In genomic region chr14:104802913-104803184, GRCh38 we compare ENCODE assay signal across 16 cellular contexts. TPM values are rescaled to one million over a fixed set of nuclear protein-coding genes. Genes with fewer than 3 reads are reported as not detected.
DNase-seq lines count a peak whose midpoint lies in the region; ATAC-seq and TF ChIP-seq lines count a peak whose summit lies in the region.
"Had no signal": no experiment of that assay in that cellular context is flagged by ENCODE, and none has a peak within 500 bp of the region (broad histone marks: within the 10 kb centered on the region; RNA-seq: fewer than 3 reads in every experiment).

No MANE protein-coding gene starts in this region.

- peaks cover 9 to 49% (median 31%) of the 10 kb centered on the region in 4 donors for H3K4me1 Mint-ChIP-seq in CD4-positive, alpha-beta memory T cell
- H3K4me1 Mint-ChIP-seq in activated CD4-positive, alpha-beta memory T cell treated with anti-CD3 and anti-CD28 coated beads for 36 hours (ENCODE audit: low read depth): peaks cover 21% of the 10 kb centered on the region
- H3K4me1 Mint-ChIP-seq in naive thymus-derived CD8-positive, alpha-beta T cell: peaks cover 13 to 47% (median 34%) of the 10 kb centered on the region in 4 donors
- H3K4me1 Mint-ChIP-seq in glutamatergic neuron (ENCODE audit: low read depth, unreplicated experiment): peaks cover 25% of the 10 kb centered on the region

- intact Hi-C loops in CD4-positive, alpha-beta memory T cell (cut with micrococcal nuclease): no loop called here
- intact Hi-C loops in activated CD4-positive, alpha-beta memory T cell treated with anti-CD3 and anti-CD28 coated beads for 36 hours (cut with micrococcal nuclease): no loop called here
- intact Hi-C loops in Right ventricle myocardium superior (cut with DNase I): no loop called here

- peak overlapping the region in 7 of 8 donors; percentile 40 to 76 (median 59) for H3K4me3 Mint-ChIP-seq in CD4-positive, alpha-beta memory T cell
- H3K4me3 Mint-ChIP-seq in activated CD4-positive, alpha-beta memory T cell treated with anti-CD3 and anti-CD28 coated beads for 36 hours: peak overlapping the region; percentile 53
- H3K4me3 Mint-ChIP-seq in naive thymus-derived CD8-positive, alpha-beta T cell: peak overlapping the region in 7 of 10 donors; percentile 49 to 87 (median 58)
- no peak overlapping the region for H3K4me3 Mint-ChIP-seq in glutamatergic neuron (ENCODE audit: unreplicated experiment)

- no peaks in the 10 kb centered on the region for H3K27me3 ChIP-seq in CD4-positive, alpha-beta memory T cell (ENCODE audit: insufficient read depth, low read length)
- H3K27me3 ChIP-seq: body of pancreas had no signal

- no peaks in the 10 kb centered on the region for H3K27me3 Mint-ChIP-seq in CD4-positive, alpha-beta memory T cell
- no peaks in the 10 kb centered on the region for H3K27me3 Mint-ChIP-seq in activated CD4-positive, alpha-beta memory T cell treated with anti-CD3 and anti-CD28 coated beads for 36 hours
- no peaks in the 10 kb centered on the region for H3K27me3 Mint-ChIP-seq in naive thymus-derived CD8-positive, alpha-beta T cell
- H3K27me3 Mint-ChIP-seq in glutamatergic neuron (ENCODE audit: unreplicated experiment): peaks cover 14% of the 10 kb centered on the region

- peak; percentile 38 for DNase-seq in NCI-H2171 treated with DMSO at 0.1 percent for 48 hours (lab: John Stamatoyannopoulos, UW)
- DNase-seq in NCI-H2171 (lab: John Stamatoyannopoulos, UW): no peak
- DNase-seq in CD4-positive, alpha-beta memory T cell: no peak
- DNase-seq in activated CD4-positive, alpha-beta memory T cell treated with anti-CD3 and anti-CD28 coated beads for 36 hours: no peak
- DNase-seq in naive thymus-derived CD8-positive, alpha-beta T cell: no peak
- no peak for DNase-seq in Right ventricle myocardium superior
- no peak for DNase-seq in left lobe of liver (ENCODE audit: low spot score)
- DNase-seq in glutamatergic neuron: no peak
- DNase-seq: dermis blood vessel endothelial cell, head of caudate nucleus, NCI-H1436, NCI-H446 treated with DMSO at 0.1 percent for 48 hours had no signal

- H3K36me3 Mint-ChIP-seq in CD4-positive, alpha-beta memory T cell: peaks cover 0 to 2% of the 10 kb centered on the region in 2 donors
- no peaks in the 10 kb centered on the region for H3K36me3 Mint-ChIP-seq in activated CD4-positive, alpha-beta memory T cell treated with anti-CD3 and anti-CD28 coated beads for 36 hours
- no peaks in the 10 kb centered on the region for H3K36me3 Mint-ChIP-seq in naive thymus-derived CD8-positive, alpha-beta T cell
- no peaks in the 10 kb centered on the region for H3K36me3 Mint-ChIP-seq in glutamatergic neuron (ENCODE audit: unreplicated experiment)

- POLR2A ChIA-PET in CD4-positive, alpha-beta memory T cell (lab: Charles Lee; ENCODE audit: partially characterized antibody): no interaction called here
- POLR2A ChIA-PET in activated CD4-positive, alpha-beta memory T cell treated with anti-CD3 and anti-CD28 coated beads for 36 hours (lab: Charles Lee): no interaction called here
- POLR2A ChIA-PET in naive thymus-derived CD8-positive, alpha-beta T cell (lab: Charles Lee): interaction anchor here (0.8 to 1.3 kb wide), 2 partner anchors 8 to 50 kb away, joined by 3 read pairs; partner anchors contain the start of gene SIVA1

- peak overlapping the region in 1 of 7 donors; percentile 57 for H3K27ac Mint-ChIP-seq in CD4-positive, alpha-beta memory T cell
- H3K27ac Mint-ChIP-seq in activated CD4-positive, alpha-beta memory T cell treated with anti-CD3 and anti-CD28 coated beads for 36 hours: no peak overlapping the region
- peak overlapping the region in 4 of 10 donors; percentile 49 to 82 (median 58) for H3K27ac Mint-ChIP-seq in naive thymus-derived CD8-positive, alpha-beta T cell
- H3K27ac Mint-ChIP-seq in glutamatergic neuron (ENCODE audit: unreplicated experiment): no peak overlapping the region

- H3K4me1 ChIP-seq in CD4-positive, alpha-beta memory T cell (ENCODE audit: insufficient read depth, low read length): peaks cover 26% of the 10 kb centered on the region

- H3K27ac ChIP-seq in CD4-positive, alpha-beta memory T cell (ENCODE audit: low read depth, low read length): no peak overlapping the region
- H3K27ac ChIP-seq: thoracic aorta had no signal

- CTCF ChIA-PET in CD4-positive, alpha-beta memory T cell (lab: Charles Lee; ENCODE audit: partially characterized antibody): no interaction called here
- CTCF ChIA-PET in activated CD4-positive, alpha-beta memory T cell treated with anti-CD3 and anti-CD28 coated beads for 36 hours (lab: Charles Lee): no interaction called here

- no peak for TF ChIP-seq CTCF in glutamatergic neuron (IDR thresholded peaks at IDR 0.05; ENCODE audit: partially characterized antibody, unreplicated experiment)

- H3K4me3 ChIP-seq in CD4-positive, alpha-beta memory T cell (ENCODE audit: low read length in 2 of 2): no peak overlapping the region
- H3K4me3 ChIP-seq: body of pancreas, thoracic aorta had no signal

- H3K9me3 ChIP-seq in CD4-positive, alpha-beta memory T cell (ENCODE audit: control insufficient read depth in 1 of 2, low read length in 2 of 2): no peaks in the 10 kb centered on the region
- H3K9me3 ChIP-seq: body of pancreas, thoracic aorta had no signal

- H3K9me3 Mint-ChIP-seq in CD4-positive, alpha-beta memory T cell: no peaks in the 10 kb centered on the region
- no peaks in the 10 kb centered on the region for H3K9me3 Mint-ChIP-seq in activated CD4-positive, alpha-beta memory T cell treated with anti-CD3 and anti-CD28 coated beads for 36 hours
- no peaks in the 10 kb centered on the region for H3K9me3 Mint-ChIP-seq in naive thymus-derived CD8-positive, alpha-beta T cell
- H3K9me3 Mint-ChIP-seq in glutamatergic neuron (ENCODE audit: unreplicated experiment): peaks cover 9% of the 10 kb centered on the region

- ATAC-seq in naive thymus-derived CD8-positive, alpha-beta T cell: no peak
- no peak for ATAC-seq in Right ventricle myocardium superior (ENCODE audit: poor library complexity)
- no peak for ATAC-seq in left lobe of liver
- ATAC-seq: activated CD4-positive, CD25-positive, alpha-beta regulatory T cell treated with anti-CD3 and anti-CD28 coated beads, Interleukin-2, amount 50 U/mL, for 24 hours; body of pancreas; esophagus mucosa had no signal

- no peaks in the 10 kb centered on the region for H3K36me3 ChIP-seq in CD4-positive, alpha-beta memory T cell (ENCODE audit: insufficient read depth, low read length)
- H3K36me3 ChIP-seq: thoracic aorta had no signal

RNA-seq across cellular contexts. Expression of gene ZBTB42, which starts 1.9 kb away (rescaled TPM):
- 10 to 100 TPM; 11.6 to 12.3 TPM for total RNA-seq in CD4-positive, alpha-beta memory T cell
- 1 to 10 TPM; 2.0 to 2.1 TPM for polyA plus RNA-seq in CD4-positive, alpha-beta memory T cell
- 1 to 10 TPM; 3.1 to 3.4 TPM for total RNA-seq in activated CD4-positive, alpha-beta memory T cell treated with anti-CD3 and anti-CD28 coated beads for 36 hours
- 1 to 10 TPM; 8.6 to 9.6 TPM for total RNA-seq in naive thymus-derived CD8-positive, alpha-beta T cell
- 1 to 10 TPM; 1.0 to 1.8 (median 1.6) TPM for polyA plus RNA-seq in naive thymus-derived CD8-positive, alpha-beta T cell
- total RNA-seq in Right ventricle myocardium superior (5.0 TPM), left lobe of liver (4.9 TPM), glutamatergic neuron (ENCODE audit: unreplicated experiment) (6.0 TPM)

RNA-seq across cellular contexts. Expression of gene AKT1, which starts 7.3 kb away (rescaled TPM):
- 10 to 100 TPM; 88.7 to 90.5 TPM for total RNA-seq in CD4-positive, alpha-beta memory T cell
- polyA plus RNA-seq in CD4-positive, alpha-beta memory T cell: 10 to 100 TPM in 1 of 2 donors, 1 to 10 TPM in 1; 5.3 to 23.5 TPM
- total RNA-seq in activated CD4-positive, alpha-beta memory T cell treated with anti-CD3 and anti-CD28 coated beads for 36 hours: 100 to 1,000 TPM; 131 to 133 TPM
- 10 to 100 TPM; 88.9 to 95.7 TPM for total RNA-seq in naive thymus-derived CD8-positive, alpha-beta T cell
- polyA plus RNA-seq in naive thymus-derived CD8-positive, alpha-beta T cell: 10 to 100 TPM in 2 of 3 donors, 1 to 10 TPM in 1; 8.9 to 33.4 (median 23.1) TPM
- total RNA-seq in Right ventricle myocardium superior (120 TPM), left lobe of liver (90.1 TPM), glutamatergic neuron (ENCODE audit: unreplicated experiment) (300 TPM)

RNA-seq across cellular contexts. Expression of gene SIVA1, which starts 49.9 kb away (rescaled TPM):
- 10 to 100 TPM; 69.3 to 80.2 TPM for total RNA-seq in CD4-positive, alpha-beta memory T cell
- polyA plus RNA-seq in CD4-positive, alpha-beta memory T cell: 100 to 1,000 TPM; 208 to 266 TPM
- total RNA-seq in activated CD4-positive, alpha-beta memory T cell treated with anti-CD3 and anti-CD28 coated beads for 36 hours: 100 to 1,000 TPM in 1 of 2 experiments, 10 to 100 TPM in 1; 97.6 to 109 TPM
- total RNA-seq in naive thymus-derived CD8-positive, alpha-beta T cell: 10 to 100 TPM; 75.4 to 82.5 TPM
- polyA plus RNA-seq in naive thymus-derived CD8-positive, alpha-beta T cell: 100 to 1,000 TPM; 248 to 297 (median 283) TPM
- 60.7 TPM for total RNA-seq in Right ventricle myocardium superior
- 50.3 TPM for total RNA-seq in left lobe of liver
- 30.5 TPM for total RNA-seq in glutamatergic neuron (ENCODE audit: unreplicated experiment)
